In the genomic region with DNA sequence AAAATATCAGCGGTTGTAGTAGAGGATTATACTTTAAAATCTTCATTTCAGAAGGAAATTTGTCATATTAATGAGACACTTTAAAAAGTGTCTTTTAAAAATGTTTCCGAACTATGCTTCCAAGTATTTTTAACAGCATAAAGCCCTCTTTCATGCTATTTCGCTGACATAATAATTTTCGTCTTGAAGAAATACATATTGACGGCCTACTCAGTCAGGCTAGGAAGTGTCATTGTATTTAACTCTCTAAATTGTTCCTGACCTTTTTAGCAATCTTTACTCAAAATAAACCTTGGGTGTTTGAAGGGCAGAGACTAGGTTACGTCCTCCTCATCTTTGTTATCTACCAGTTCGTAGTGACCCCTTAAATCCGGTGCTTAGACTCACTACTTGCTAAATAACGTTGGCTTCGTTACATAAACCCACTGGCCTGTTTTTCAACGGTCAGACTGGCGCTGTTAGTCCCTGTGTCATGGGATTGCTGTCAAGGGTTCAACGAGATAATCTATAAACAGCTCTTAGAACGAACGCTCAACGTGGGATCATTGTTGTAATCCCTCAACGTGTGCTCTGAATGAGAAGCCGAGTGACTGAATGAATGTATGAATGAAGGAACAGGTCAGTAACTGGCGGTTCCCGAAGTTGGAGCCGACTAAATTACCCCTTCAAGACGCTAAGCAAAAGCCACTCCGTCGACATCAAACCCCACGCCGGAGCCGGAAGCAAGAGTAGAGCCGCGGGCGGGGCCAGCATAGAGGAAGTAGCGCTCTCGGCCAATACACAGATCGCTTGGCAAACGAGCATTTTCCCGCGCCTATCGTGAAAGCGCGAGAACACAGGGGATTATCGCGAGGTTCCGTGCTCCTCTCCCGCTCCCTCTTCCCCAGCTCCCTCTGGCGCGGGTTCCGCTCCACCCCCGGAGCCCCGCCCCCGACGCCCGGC, we compare ENCODE assay signal across 1 cellular context.
TF ChIP-seq lines count a peak whose summit lies in the region.

No MANE protein-coding gene starts in this region.

TF ChIP-seq in HepG2, 621 proteins besides CTCF, POLR2A, EP300 and RAD21 (continued from another document and continues in another):
- TF ChIP-seq, protein P1, sequence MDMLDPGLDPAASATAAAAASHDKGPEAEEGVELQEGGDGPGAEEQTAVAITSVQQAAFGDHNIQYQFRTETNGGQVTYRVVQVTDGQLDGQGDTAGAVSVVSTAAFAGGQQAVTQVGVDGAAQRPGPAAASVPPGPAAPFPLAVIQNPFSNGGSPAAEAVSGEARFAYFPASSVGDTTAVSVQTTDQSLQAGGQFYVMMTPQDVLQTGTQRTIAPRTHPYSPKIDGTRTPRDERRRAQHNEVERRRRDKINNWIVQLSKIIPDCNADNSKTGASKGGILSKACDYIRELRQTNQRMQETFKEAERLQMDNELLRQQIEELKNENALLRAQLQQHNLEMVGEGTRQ (IDR thresholded peaks at IDR 0.05; ENCODE audit: low read depth, low read length) = no peak
- TF ChIP-seq, protein P1 (CRISPR knock-in tag; IDR thresholded peaks at IDR 0.05; ENCODE audit: borderline replicate concordance) = no peak
- TF ChIP-seq, protein P2, sequence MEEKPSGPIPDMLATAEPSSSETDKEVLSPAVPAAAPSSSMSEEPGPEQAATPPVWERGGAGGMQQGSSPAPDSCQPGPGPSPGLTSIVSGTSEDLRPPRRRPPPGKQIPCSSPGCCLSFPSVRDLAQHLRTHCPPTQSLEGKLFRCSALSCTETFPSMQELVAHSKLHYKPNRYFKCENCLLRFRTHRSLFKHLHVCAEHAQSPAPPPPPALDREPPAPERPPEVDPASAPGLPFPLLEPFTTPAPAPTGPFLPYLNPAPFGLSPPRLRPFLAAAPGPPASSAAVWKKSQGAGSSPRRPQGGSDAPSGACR (CRISPR knock-in tag; IDR thresholded peaks at IDR 0.05) = no peak
- TF ChIP-seq KLF6 (CRISPR knock-in tag; IDR thresholded peaks at IDR 0.05) (no peak), MIER3 (CRISPR knock-in tag; IDR thresholded peaks at IDR 0.05; ENCODE audit: borderline replicate concordance) (peak; percentile 59; the same call in 1 of the 2 replicates), ZNF550 (CRISPR knock-in tag; IDR thresholded peaks at IDR 0.05; ENCODE audit: borderline replicate concordance) (no peak), NAIF1 (CRISPR knock-in tag; IDR thresholded peaks at IDR 0.05; ENCODE audit: borderline replicate concordance) (0 out of 2 replicates have a peak, but pooled peaks have one; percentile 72), ZSCAN31 (CRISPR knock-in tag; IDR thresholded peaks at IDR 0.05; ENCODE audit: low read depth) (0 out of 2 replicates have a peak, but pooled peaks have one; percentile 14), KDM4B (CRISPR knock-in tag; IDR thresholded peaks at IDR 0.05) (no peak), ZNF713 (CRISPR knock-in tag; IDR thresholded peaks at IDR 0.05) (no peak), ZNF484 (CRISPR knock-in tag; IDR thresholded peaks at IDR 0.05; ENCODE audit: borderline replicate concordance, low read depth) (no peak), IRF2 (CRISPR knock-in tag; IDR thresholded peaks at IDR 0.05) (peak; percentile 55; the same call in 1 of the 2 replicates), SRSF1 (optimal IDR thresholded peaks at IDR 0.05; ENCODE audit: low read depth, low read length) (no peak), ZNF282 (IDR thresholded peaks at IDR 0.05; ENCODE audit: partially characterized antibody) (no peak), RBFOX2 (IDR thresholded peaks at IDR 0.05; ENCODE audit: low read depth, low read length) (peak; percentile 68; the same call in 1 of the 2 replicates), NKX3-1 (CRISPR knock-in tag; IDR thresholded peaks at IDR 0.05) (no peak), SAFB2 (CRISPR knock-in tag; IDR thresholded peaks at IDR 0.05; ENCODE audit: borderline replicate concordance, low read depth) (peak; percentile 22; the same call in 1 of the 2 replicates), SMARCE1 (IDR thresholded peaks at IDR 0.05; ENCODE audit: borderline replicate concordance) (no peak), FOXM1 (CRISPR knock-in tag; IDR thresholded peaks at IDR 0.05) (no peak), BHLHE40 (IDR thresholded peaks at IDR 0.05; ENCODE audit: low read length) (no peak), U2AF1 (optimal IDR thresholded peaks at IDR 0.05; ENCODE audit: low read depth, low read length) (no peak), ZFP62 (CRISPR knock-in tag; IDR thresholded peaks at IDR 0.05) (0 out of 2 replicates have a peak, but pooled peaks have one; percentile 11), ZNF552 (CRISPR knock-in tag; IDR thresholded peaks at IDR 0.05; ENCODE audit: borderline replicate concordance) (no peak), HDAC6 (IDR thresholded peaks at IDR 0.05; ENCODE audit: low read depth, low read length) (no peak), ZNF136 (CRISPR knock-in tag; IDR thresholded peaks at IDR 0.05; ENCODE audit: low read depth) (no peak), CREM (IDR thresholded peaks at IDR 0.05) (peak; percentile 49; the same call in 1 of the 2 replicates), CREM (CRISPR knock-in tag; IDR thresholded peaks at IDR 0.05) (no peak), ZBTB38 (CRISPR knock-in tag; IDR thresholded peaks at IDR 0.05) (no peak), EEA1 (CRISPR knock-in tag; IDR thresholded peaks at IDR 0.05; ENCODE audit: borderline replicate concordance) (no peak), ZNF709 (CRISPR knock-in tag; IDR thresholded peaks at IDR 0.05) (no peak), ATM (IDR thresholded peaks at IDR 0.05; ENCODE audit: borderline replicate concordance) (no peak)
- TF ChIP-seq, protein P3, sequence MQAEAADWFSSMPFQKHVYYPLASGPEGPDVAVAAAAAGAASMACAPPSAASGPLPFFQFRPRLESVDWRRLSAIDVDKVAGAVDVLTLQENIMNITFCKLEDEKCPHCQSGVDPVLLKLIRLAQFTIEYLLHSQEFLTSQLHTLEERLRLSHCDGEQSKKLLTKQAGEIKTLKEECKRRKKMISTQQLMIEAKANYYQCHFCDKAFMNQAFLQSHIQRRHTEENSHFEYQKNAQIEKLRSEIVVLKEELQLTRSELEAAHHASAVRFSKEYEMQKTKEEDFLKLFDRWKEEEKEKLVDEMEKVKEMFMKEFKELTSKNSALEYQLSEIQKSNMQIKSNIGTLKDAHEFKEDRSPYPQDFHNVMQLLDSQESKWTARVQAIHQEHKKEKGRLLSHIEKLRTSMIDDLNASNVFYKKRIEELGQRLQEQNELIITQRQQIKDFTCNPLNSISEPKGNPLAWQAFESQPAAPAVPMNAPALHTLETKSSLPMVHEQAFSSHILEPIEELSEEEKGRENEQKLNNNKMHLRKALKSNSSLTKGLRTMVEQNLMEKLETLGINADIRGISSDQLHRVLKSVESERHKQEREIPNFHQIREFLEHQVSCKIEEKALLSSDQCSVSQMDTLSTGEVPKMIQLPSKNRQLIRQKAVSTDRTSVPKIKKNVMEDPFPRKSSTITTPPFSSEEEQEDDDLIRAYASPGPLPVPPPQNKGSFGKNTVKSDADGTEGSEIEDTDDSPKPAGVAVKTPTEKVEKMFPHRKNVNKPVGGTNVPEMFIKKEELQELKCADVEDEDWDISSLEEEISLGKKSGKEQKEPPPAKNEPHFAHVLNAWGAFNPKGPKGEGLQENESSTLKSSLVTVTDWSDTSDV (CRISPR knock-in tag; IDR thresholded peaks at IDR 0.05) = no peak
- TF ChIP-seq, protein P4, sequence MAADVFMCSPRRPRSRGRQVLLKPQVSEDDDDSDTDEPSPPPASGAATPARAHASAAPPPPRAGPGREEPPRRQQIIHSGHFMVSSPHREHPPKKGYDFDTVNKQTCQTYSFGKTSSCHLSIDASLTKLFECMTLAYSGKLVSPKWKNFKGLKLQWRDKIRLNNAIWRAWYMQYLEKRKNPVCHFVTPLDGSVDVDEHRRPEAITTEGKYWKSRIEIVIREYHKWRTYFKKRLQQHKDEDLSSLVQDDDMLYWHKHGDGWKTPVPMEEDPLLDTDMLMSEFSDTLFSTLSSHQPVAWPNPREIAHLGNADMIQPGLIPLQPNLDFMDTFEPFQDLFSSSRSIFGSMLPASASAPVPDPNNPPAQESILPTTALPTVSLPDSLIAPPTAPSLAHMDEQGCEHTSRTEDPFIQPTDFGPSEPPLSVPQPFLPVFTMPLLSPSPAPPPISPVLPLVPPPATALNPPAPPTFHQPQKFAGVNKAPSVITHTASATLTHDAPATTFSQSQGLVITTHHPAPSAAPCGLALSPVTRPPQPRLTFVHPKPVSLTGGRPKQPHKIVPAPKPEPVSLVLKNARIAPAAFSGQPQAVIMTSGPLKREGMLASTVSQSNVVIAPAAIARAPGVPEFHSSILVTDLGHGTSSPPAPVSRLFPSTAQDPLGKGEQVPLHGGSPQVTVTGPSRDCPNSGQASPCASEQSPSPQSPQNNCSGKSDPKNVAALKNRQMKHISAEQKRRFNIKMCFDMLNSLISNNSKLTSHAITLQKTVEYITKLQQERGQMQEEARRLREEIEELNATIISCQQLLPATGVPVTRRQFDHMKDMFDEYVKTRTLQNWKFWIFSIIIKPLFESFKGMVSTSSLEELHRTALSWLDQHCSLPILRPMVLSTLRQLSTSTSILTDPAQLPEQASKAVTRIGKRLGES (CRISPR knock-in tag; IDR thresholded peaks at IDR 0.05; ENCODE audit: borderline replicate concordance) = no peak
- TF ChIP-seq, protein P5, sequence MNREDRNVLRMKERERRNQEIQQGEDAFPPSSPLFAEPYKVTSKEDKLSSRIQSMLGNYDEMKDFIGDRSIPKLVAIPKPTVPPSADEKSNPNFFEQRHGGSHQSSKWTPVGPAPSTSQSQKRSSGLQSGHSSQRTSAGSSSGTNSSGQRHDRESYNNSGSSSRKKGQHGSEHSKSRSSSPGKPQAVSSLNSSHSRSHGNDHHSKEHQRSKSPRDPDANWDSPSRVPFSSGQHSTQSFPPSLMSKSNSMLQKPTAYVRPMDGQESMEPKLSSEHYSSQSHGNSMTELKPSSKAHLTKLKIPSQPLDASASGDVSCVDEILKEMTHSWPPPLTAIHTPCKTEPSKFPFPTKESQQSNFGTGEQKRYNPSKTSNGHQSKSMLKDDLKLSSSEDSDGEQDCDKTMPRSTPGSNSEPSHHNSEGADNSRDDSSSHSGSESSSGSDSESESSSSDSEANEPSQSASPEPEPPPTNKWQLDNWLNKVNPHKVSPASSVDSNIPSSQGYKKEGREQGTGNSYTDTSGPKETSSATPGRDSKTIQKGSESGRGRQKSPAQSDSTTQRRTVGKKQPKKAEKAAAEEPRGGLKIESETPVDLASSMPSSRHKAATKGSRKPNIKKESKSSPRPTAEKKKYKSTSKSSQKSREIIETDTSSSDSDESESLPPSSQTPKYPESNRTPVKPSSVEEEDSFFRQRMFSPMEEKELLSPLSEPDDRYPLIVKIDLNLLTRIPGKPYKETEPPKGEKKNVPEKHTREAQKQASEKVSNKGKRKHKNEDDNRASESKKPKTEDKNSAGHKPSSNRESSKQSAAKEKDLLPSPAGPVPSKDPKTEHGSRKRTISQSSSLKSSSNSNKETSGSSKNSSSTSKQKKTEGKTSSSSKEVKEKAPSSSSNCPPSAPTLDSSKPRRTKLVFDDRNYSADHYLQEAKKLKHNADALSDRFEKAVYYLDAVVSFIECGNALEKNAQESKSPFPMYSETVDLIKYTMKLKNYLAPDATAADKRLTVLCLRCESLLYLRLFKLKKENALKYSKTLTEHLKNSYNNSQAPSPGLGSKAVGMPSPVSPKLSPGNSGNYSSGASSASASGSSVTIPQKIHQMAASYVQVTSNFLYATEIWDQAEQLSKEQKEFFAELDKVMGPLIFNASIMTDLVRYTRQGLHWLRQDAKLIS (CRISPR knock-in tag; IDR thresholded peaks at IDR 0.05) = no peak
- TF ChIP-seq, protein P6, sequence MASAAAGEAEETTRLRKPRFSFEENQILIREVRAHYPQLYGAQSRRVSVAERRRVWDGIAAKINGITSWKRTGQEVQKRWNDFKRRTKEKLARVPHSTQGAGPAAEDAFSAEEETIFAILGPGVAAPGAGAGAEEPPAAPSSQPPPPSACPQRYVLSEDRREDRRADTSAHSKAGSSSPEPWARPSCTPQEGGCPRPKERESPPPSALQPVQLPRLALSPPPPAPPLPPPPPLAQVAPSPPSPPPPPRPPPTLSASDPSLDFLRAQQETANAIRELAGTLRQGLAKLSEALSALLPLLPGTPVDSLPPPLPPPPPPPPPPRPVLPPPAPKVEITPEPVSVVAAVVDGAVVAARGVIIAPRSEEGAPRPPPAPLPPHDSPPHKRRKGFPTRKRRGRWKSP (CRISPR knock-in tag; IDR thresholded peaks at IDR 0.05) = no peak
- TF ChIP-seq, protein P7, sequence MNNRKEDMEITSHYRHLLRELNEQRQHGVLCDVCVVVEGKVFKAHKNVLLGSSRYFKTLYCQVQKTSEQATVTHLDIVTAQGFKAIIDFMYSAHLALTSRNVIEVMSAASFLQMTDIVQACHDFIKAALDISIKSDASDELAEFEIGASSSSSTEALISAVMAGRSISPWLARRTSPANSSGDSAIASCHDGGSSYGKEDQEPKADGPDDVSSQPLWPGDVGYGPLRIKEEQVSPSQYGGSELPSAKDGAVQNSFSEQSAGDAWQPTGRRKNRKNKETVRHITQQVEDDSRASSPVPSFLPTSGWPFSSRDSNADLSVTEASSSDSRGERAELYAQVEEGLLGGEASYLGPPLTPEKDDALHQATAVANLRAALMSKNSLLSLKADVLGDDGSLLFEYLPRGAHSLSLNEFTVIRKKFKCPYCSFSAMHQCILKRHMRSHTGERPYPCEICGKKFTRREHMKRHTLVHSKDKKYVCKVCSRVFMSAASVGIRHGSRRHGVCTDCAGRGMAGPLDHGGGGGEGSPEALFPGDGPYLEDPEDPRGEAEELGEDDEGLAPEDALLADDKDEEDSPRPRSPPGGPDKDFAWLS (CRISPR knock-in tag; IDR thresholded peaks at IDR 0.05; ENCODE audit: borderline replicate concordance) = no peak
- TF ChIP-seq, protein P8, sequence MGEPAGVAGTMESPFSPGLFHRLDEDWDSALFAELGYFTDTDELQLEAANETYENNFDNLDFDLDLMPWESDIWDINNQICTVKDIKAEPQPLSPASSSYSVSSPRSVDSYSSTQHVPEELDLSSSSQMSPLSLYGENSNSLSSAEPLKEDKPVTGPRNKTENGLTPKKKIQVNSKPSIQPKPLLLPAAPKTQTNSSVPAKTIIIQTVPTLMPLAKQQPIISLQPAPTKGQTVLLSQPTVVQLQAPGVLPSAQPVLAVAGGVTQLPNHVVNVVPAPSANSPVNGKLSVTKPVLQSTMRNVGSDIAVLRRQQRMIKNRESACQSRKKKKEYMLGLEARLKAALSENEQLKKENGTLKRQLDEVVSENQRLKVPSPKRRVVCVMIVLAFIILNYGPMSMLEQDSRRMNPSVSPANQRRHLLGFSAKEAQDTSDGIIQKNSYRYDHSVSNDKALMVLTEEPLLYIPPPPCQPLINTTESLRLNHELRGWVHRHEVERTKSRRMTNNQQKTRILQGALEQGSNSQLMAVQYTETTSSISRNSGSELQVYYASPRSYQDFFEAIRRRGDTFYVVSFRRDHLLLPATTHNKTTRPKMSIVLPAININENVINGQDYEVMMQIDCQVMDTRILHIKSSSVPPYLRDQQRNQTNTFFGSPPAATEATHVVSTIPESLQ (CRISPR knock-in tag; conservative IDR thresholded peaks at IDR 0.05) = no peak
- TF ChIP-seq, protein P9, sequence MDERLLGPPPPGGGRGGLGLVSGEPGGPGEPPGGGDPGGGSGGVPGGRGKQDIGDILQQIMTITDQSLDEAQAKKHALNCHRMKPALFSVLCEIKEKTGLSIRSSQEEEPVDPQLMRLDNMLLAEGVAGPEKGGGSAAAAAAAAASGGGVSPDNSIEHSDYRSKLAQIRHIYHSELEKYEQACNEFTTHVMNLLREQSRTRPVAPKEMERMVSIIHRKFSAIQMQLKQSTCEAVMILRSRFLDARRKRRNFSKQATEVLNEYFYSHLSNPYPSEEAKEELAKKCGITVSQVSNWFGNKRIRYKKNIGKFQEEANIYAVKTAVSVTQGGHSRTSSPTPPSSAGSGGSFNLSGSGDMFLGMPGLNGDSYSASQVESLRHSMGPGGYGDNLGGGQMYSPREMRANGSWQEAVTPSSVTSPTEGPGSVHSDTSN (CRISPR knock-in tag; IDR thresholded peaks at IDR 0.05) = no peak
